15 cellular contexts compared by ENCODE assay signal in the genomic region with DNA sequence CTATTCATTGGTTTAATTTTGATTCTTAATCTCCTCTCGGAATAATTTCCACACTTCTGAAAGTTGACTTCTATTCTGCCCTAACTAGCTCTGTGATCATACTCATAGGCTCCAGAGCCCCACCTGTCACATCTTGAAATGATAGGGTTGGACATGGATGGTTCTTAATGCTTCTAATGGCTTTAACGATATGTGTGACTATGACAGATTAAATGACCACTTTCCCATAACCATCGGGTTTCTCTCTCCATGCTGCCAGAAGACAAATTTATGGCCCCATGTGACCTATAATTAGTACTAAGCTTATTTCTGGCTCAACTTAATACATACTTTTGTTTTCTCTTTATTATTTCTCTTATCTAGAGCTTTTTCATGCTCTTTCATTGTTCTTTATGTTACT.
DNase-seq lines count a peak whose midpoint lies in the region; ATAC-seq and TF ChIP-seq lines count a peak whose summit lies in the region.
"Had no signal": no experiment of that assay in that cellular context is flagged by ENCODE, and none has a peak within 500 bp of the region (broad histone marks: within the 10 kb centered on the region; RNA-seq: fewer than 3 reads in every experiment).

No MANE protein-coding gene starts in this region.

- H2BK12ac ChIP-seq in mesenchymal stem cell (ENCODE audit: low read length in 2 of 2), result no peak overlapping the region

- intact Hi-C loops in IMR-90 (cut with micrococcal nuclease), result no loop called here
- intact Hi-C loops in testis (cut with DNase I; ENCODE audit: low total_unique reads), result no loop called here

- H2BK20ac ChIP-seq in IMR-90 (ENCODE audit: low read depth, low read length), result peak overlapping the region; percentile 50; the same call in 1 of the 2 replicates

- H2AFZ ChIP-seq in IMR-90 (replicated peaks; ENCODE audit: low read length, poor library complexity) (no peak overlapping the region), mesenchymal stem cell (ENCODE audit: low read depth, low read length) (no peak overlapping the region)

- H3K56ac ChIP-seq in IMR-90 (ENCODE audit: extremely low read depth, insufficient read depth, low read length), result no peak overlapping the region

- H3K79me1 ChIP-seq in IMR-90 (ENCODE audit: low read depth in 1 of 2, low read length in 2 of 2) (no peaks in the 10 kb centered on the region), mesenchymal stem cell (replicated peaks; ENCODE audit: low read length, poor library complexity, severe bottlenecking) (no peaks in the 10 kb centered on the region)

- DNase-seq in NCI-H1105 treated with DMSO at 0.1 percent for 48 hours (lab: John Stamatoyannopoulos, UW), result peak; percentile 37
- DNase-seq in NCI-H1105 (lab: John Stamatoyannopoulos, UW), result no peak
- DNase-seq in IMR-90, result no peak
- no peak for DNase-seq in mesenchymal stem cell
- DNase-seq in testis, result no peak
- no peak for DNase-seq in H4 (ENCODE audit: low spot score)
- DNase-seq: CD4-positive, CD25-positive, alpha-beta regulatory T cell; DMS53; GOT3 had no signal

- H3K4me1 ChIP-seq in IMR-90 (ENCODE audit: control insufficient read depth, insufficient read depth, low read length) (peaks cover 12% of the 10 kb centered on the region), mesenchymal stem cell (ENCODE audit: control insufficient read depth, insufficient read depth, low read depth, low read length) (peaks cover 2% of the 10 kb centered on the region), skeletal muscle satellite cell (ENCODE audit: control insufficient read depth, insufficient read depth, low read length) (peaks cover 34% of the 10 kb centered on the region), testis (no peaks in the 10 kb centered on the region)
- H3K4me1 ChIP-seq: BLaER1 treated with 17β-estradiol and CSF1 and Interleukin-3, amounts not matched to agents 10 nM and 100 nM; HAP-1 had no signal

- CTCF ChIA-PET in IMR-90 (lab: Yijun Ruan, JAX), result interaction anchor here (0.6 to 1.0 kb wide), 2 partner anchors 13 to 191 kb away, joined by 3 to 4 read pairs; no protein-coding TSS in a partner anchor

- H3K27me3 ChIP-seq in IMR-90 (ENCODE audit: control insufficient read depth, insufficient read depth, low read length), result no peaks in the 10 kb centered on the region
- H3K27me3 ChIP-seq in mesenchymal stem cell (ENCODE audit: control insufficient read depth in 1 of 2, insufficient read depth in 1 of 2, low read length in 2 of 2), result no peaks in the 10 kb centered on the region
- H3K27me3 ChIP-seq in skeletal muscle satellite cell (ENCODE audit: control insufficient read depth, insufficient read depth, low read length), result no peaks in the 10 kb centered on the region
- no peaks in the 10 kb centered on the region for H3K27me3 ChIP-seq in testis
- H3K27me3 ChIP-seq: BLaER1 treated with 17β-estradiol and CSF1 and Interleukin-3, amounts not matched to agents 10 nM and 100 nM had no signal

- no peak overlapping the region for H2BK120ac ChIP-seq in IMR-90 (ENCODE audit: low read depth, low read length)
- H2BK120ac ChIP-seq in mesenchymal stem cell (ENCODE audit: low read depth, low read length), result no peak overlapping the region

- H3K9ac ChIP-seq in IMR-90 (ENCODE audit: low read depth, low read length), result no peak overlapping the region
- H3K9ac ChIP-seq in mesenchymal stem cell (ENCODE audit: low read length), result peak overlapping the region; percentile 48
- H3K9ac ChIP-seq in skeletal muscle satellite cell (ENCODE audit: low read depth, low read length), result no peak overlapping the region
- H3K9ac ChIP-seq: BLaER1 treated with 17β-estradiol and CSF1 and Interleukin-3, amounts not matched to agents 10 nM and 100 nM had no signal

- ATAC-seq in IMR-90 (ENCODE audit: low read depth) (no peak), GM19328 (IDR thresholded peaks at IDR 0.05; ENCODE audit: unreplicated experiment) (no peak)
- ATAC-seq: HepG2 had no signal

- H2BK5ac ChIP-seq in IMR-90 (ENCODE audit: low read depth, low read length, poor library complexity, severe bottlenecking) (no peak overlapping the region), mesenchymal stem cell (ENCODE audit: low read depth, low read length, poor library complexity, severe bottlenecking) (no peak overlapping the region)

- no CpG with 5 or more reads among the region's 3 CpGs for WGBS in IMR-90 (ENCODE audit: extremely low coverage in 2 of 2, insufficient read length in 1 of 2), 2 experiments
- WGBS in mesenchymal stem cell, result 20% methylated on average over 1 of the region's 3 CpGs
- WGBS in testis, 2 donors, result 69 to 76% methylated on average over 3 of the region's 3 CpGs

- H3K4me2 ChIP-seq in IMR-90 (ENCODE audit: low read depth, low read length) (no peak overlapping the region), mesenchymal stem cell (ENCODE audit: low read length, poor library complexity, severe bottlenecking) (no peak overlapping the region), skeletal muscle satellite cell (ENCODE audit: low read length) (peak overlapping the region; percentile 6)
- H3K4me2 ChIP-seq: BLaER1 treated with 17β-estradiol and CSF1 and Interleukin-3, amounts not matched to agents 10 nM and 100 nM had no signal

- H3K4me3 ChIP-seq in IMR-90 (ENCODE audit: insufficient read depth, low read depth, low read length), result no peak overlapping the region
- H3K4me3 ChIP-seq in mesenchymal stem cell (ENCODE audit: insufficient read depth in 1 of 2, low read depth in 1 of 2, low read length in 2 of 2), result no peak overlapping the region
- H3K4me3 ChIP-seq in skeletal muscle satellite cell (ENCODE audit: low read length), result no peak overlapping the region
- H3K4me3 ChIP-seq in testis, result no peak overlapping the region
- H3K4me3 ChIP-seq: BLaER1 treated with 17β-estradiol and CSF1 and Interleukin-3, amounts not matched to agents 10 nM and 100 nM; HAP-1 had no signal

- TF ChIP-seq CTCF in IMR-90 (conservative IDR thresholded peaks at IDR 0.05; ENCODE audit: low read depth, low read length) (no peak), testis (IDR thresholded peaks at IDR 0.05) (no peak)

- H4K8ac ChIP-seq in IMR-90 (ENCODE audit: low read depth in 2 of 2, low read length in 2 of 2) (no peak overlapping the region), mesenchymal stem cell (ENCODE audit: low read length) (no peak overlapping the region)

- TF ChIP-seq POLR2A in IMR-90 (IDR thresholded peaks at IDR 0.05; ENCODE audit: low read depth, low read length), result no peak
- TF ChIP-seq POLR2A in testis (IDR thresholded peaks at IDR 0.05), result no peak

- in situ Hi-C loops in IMR-90 (cut with MboI; ENCODE audit: low sequenced_read_pairs), result no loop called here

- no TSS peak for BruUV-seq in IMR-90 (replicated peaks; lab: Mats Ljungman, UMichigan)

- H2AK5ac ChIP-seq in IMR-90 (ENCODE audit: low read depth, low read length) (no peak overlapping the region), mesenchymal stem cell (ENCODE audit: low read length, severe bottlenecking) (no peak overlapping the region)

- no peaks in the 10 kb centered on the region for H3K9me3 ChIP-seq in IMR-90 (ENCODE audit: control insufficient read depth, insufficient read depth, low read length)
- H3K9me3 ChIP-seq in mesenchymal stem cell (ENCODE audit: control insufficient read depth, low read length), result no peaks in the 10 kb centered on the region
- H3K9me3 ChIP-seq in skeletal muscle satellite cell (replicated peaks; ENCODE audit: low read length), result no peaks in the 10 kb centered on the region
- H3K9me3 ChIP-seq in testis, result no peaks in the 10 kb centered on the region
- H3K9me3 ChIP-seq: BLaER1 treated with 17β-estradiol and CSF1 and Interleukin-3, amounts not matched to agents 10 nM and 100 nM; HAP-1 had no signal

- no peak overlapping the region for H2AK9ac ChIP-seq in IMR-90 (replicated peaks; ENCODE audit: low read depth, low read length, poor library complexity)

- H3K27ac ChIP-seq in IMR-90 (ENCODE audit: insufficient read depth, low read length) (no peak overlapping the region), mesenchymal stem cell (ENCODE audit: low read length, poor library complexity, severe bottlenecking) (no peak overlapping the region), testis (no peak overlapping the region)
- H3K27ac ChIP-seq: 22Rv1; BLaER1 treated with 17β-estradiol and CSF1 and Interleukin-3, amounts not matched to agents 10 nM and 100 nM had no signal

- H3K4ac ChIP-seq in IMR-90 (ENCODE audit: low read depth, low read length) (no peak overlapping the region), mesenchymal stem cell (ENCODE audit: low read depth in 1 of 2, low read length in 2 of 2) (no peak overlapping the region)

- POLR2A ChIA-PET in IMR-90 (lab: Charles Lee; ENCODE audit: unreplicated experiment), result no interaction called here

- H3K23ac ChIP-seq in IMR-90 (ENCODE audit: low read depth, low read length) (no peak overlapping the region), mesenchymal stem cell (ENCODE audit: low read length in 2 of 2) (no peak overlapping the region)

- H3K14ac ChIP-seq in IMR-90 (replicated peaks; ENCODE audit: low read depth, low read length), result no peak overlapping the region
- no peak overlapping the region for H3K14ac ChIP-seq in mesenchymal stem cell (ENCODE audit: low read length in 2 of 2)

- no peak for TF ChIP-seq RAD21 in IMR-90 (IDR thresholded peaks at IDR 0.05; ENCODE audit: low read length)

- H2BK15ac ChIP-seq in IMR-90 (ENCODE audit: low read depth, low read length) (no peak overlapping the region), mesenchymal stem cell (ENCODE audit: low read depth, poor library complexity, severe bottlenecking) (no peak overlapping the region)

- H3K18ac ChIP-seq in IMR-90 (ENCODE audit: low read depth, low read length) (peak overlapping the region; percentile 9; the same call in 1 of the 2 replicates), mesenchymal stem cell (ENCODE audit: low read depth in 1 of 2, low read length in 2 of 2) (no peak overlapping the region)

- H4K20me1 ChIP-seq in IMR-90 (ENCODE audit: insufficient read depth, low read length), result no peaks in the 10 kb centered on the region
- H4K20me1 ChIP-seq: BLaER1 treated with 17β-estradiol and CSF1 and Interleukin-3, amounts not matched to agents 10 nM and 100 nM had no signal

- no peak overlapping the region for H4K91ac ChIP-seq in IMR-90 (ENCODE audit: insufficient read depth, low read depth, low read length)
- no peak overlapping the region for H4K91ac ChIP-seq in mesenchymal stem cell (ENCODE audit: low read length)

- dilution Hi-C loops in IMR-90 (cut with HindIII; ENCODE audit: low sequenced_read_pairs, unreplicated experiment), result no loop called here

- H4K5ac ChIP-seq in IMR-90 (ENCODE audit: low read depth, low read length), result no peak overlapping the region

- H3K36me3 ChIP-seq in IMR-90 (ENCODE audit: control insufficient read depth, insufficient read depth, low read length) (no peaks in the 10 kb centered on the region), mesenchymal stem cell (ENCODE audit: control insufficient read depth in 1 of 2, insufficient read depth in 2 of 2, low read depth in 1 of 2, low read length in 2 of 2) (no peaks in the 10 kb centered on the region), skeletal muscle satellite cell (ENCODE audit: insufficient read depth, low read length) (no peaks in the 10 kb centered on the region), testis (ENCODE audit: low read depth, missing control alignments) (no peaks in the 10 kb centered on the region)
- H3K36me3 ChIP-seq: BLaER1 treated with 17β-estradiol and CSF1 and Interleukin-3, amounts not matched to agents 10 nM and 100 nM; HAP-1 had no signal

- H3K9me1 ChIP-seq in IMR-90 (ENCODE audit: insufficient read depth, low read length), result no peaks in the 10 kb centered on the region
